ENCODE assay signal across 33 cellular contexts in genomic region chr5:94403483-94403882, GRCh38.
"Had no signal": no experiment of that assay in that cellular context is flagged by ENCODE, and none has a peak within 500 bp of the region (broad histone marks: within the 10 kb centered on the region; RNA-seq: fewer than 3 reads in every experiment).

No MANE protein-coding gene starts in this region.

- H3K9me3 ChIP-seq: Peyer's patch, SJSA1, SK-N-SH had no signal

- DNase-seq: activated CD4-positive, alpha-beta memory T cell treated with anti-CD3 and anti-CD28 coated beads, Interleukin-2, amount 10 ng/mL, durations not matched to agents 7 days and 5 days; activated CD4-positive, alpha-beta T cell treated with anti-CD3 and anti-CD28 coated beads for 1 hour; activated CD4-positive, alpha-beta T cell treated with anti-CD3 and anti-CD28 coated beads for 48 hours; activated CD4-positive, CD25-positive, alpha-beta regulatory T cell; activated CD8-positive, alpha-beta memory T cell treated with anti-CD3 and anti-CD28 coated beads for 24 hours; activated CD8-positive, alpha-beta memory T cell treated with anti-CD3 and anti-CD28 coated beads, Interleukin-2, amount 10 ng/mL, durations not matched to agents 7 days and 5 days; activated CD8-positive, alpha-beta memory T cell treated with anti-CD3 and anti-CD28 coated beads, Interleukin-2, amount 50 U/mL, for 48 hours; activated effector memory CD4-positive, alpha-beta T cell treated with Interleukin-2 at 50 U/mL for 16 hours; activated naive CD4-positive, alpha-beta T cell treated with anti-CD3 and anti-CD28 coated beads, Interleukin-2, amount 10 ng/mL, durations not matched to agents 7 days and 5 days; activated naive CD8-positive, alpha-beta T cell treated with anti-CD3 and anti-CD28 coated beads, Interleukin-2, amount 50 U/mL, for 24 hours; activated T-cell treated with anti-CD3 and anti-CD28 coated beads, Interleukin-2, amount 50 U/mL, for 48 hours; amniotic stem cell; aorta; Kasumi-1; KG1; MM.1S; NCI-H1105; NCI-H1417 treated with DMSO at 0.1 percent for 48 hours; NCI-H187 treated with DMSO at 0.1 percent for 48 hours; NCI-H2081; NCI-H345; NCI-H524 treated with DMSO at 0.1 percent for 48 hours; PC-3; Peyer's patch; RPMI8226; SHP77 treated with DMSO at 0.1 percent for 48 hours; SK-N-SH; T-cell; T-helper 17 cell; T-helper 9 cell; WERI-Rb-1 had no signal

- H3K9ac ChIP-seq: SK-N-SH had no signal

- H3K4me1 ChIP-seq: Peyer's patch, SJSA1 had no signal

- H3K4me2 ChIP-seq: SK-N-SH had no signal

- H3K36me3 ChIP-seq: cardiac muscle cell, Peyer's patch, SJSA1, WERI-Rb-1 had no signal

- H3K27ac ChIP-seq: cardiac muscle cell, Peyer's patch, SJSA1, WERI-Rb-1 had no signal

- H3K4me3 ChIP-seq: cardiac muscle cell, Peyer's patch, SJSA1 had no signal

- H3K27me3 ChIP-seq: cardiac muscle cell, Peyer's patch, SJSA1 had no signal

- ATAC-seq: activated CD8-positive, alpha-beta memory T cell treated with anti-CD3 and anti-CD28 coated beads, Interleukin-2, amount 10 ng/mL, durations not matched to agents 7 days and 5 days; activated naive CD8-positive, alpha-beta T cell treated with anti-CD3 and anti-CD28 coated beads, Interleukin-2, amount 50 U/mL, for 24 hours; PC-3; T-cell; T-helper 17 cell had no signal
